ENCODE assay signal across 1 cellular context in the genomic region with DNA sequence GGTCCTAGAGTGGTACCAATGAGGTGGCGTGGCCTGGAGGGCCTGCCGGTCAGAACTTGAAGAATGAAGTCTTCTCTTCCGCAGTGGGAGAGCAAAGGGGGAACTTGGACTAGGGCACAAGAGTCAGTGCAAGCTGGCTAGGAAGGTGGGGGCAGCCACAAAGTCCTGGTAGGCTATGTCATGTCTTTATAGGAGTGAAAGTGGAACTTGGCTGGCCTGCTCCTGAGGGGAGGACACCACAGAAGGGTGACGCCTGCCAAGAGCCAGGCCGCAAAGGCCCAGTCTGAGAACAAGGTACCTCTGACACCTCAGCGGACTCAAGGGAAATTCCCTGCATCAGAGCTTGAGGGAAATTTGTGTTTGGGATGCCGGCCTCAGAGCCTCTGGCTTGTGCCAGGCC.
TF ChIP-seq lines count a peak whose summit lies in the region.

No MANE protein-coding gene starts in this region.

TF ChIP-seq in IMR-90, 13 proteins besides CTCF, POLR2A, EP300 and RAD21:
- TF ChIP-seq CEBPB (IDR thresholded peaks at IDR 0.05; ENCODE audit: low read depth, low read length): no peak
- TF ChIP-seq RCOR1 (IDR thresholded peaks at IDR 0.05; ENCODE audit: insufficient replicate concordance, low read length): no peak
- TF ChIP-seq BHLHE40 (IDR thresholded peaks at IDR 0.05; ENCODE audit: low read depth, low read length): no peak
- TF ChIP-seq MXI1 (IDR thresholded peaks at IDR 0.05; ENCODE audit: borderline replicate concordance, low read depth, low read length): no peak
- no peak for TF ChIP-seq MAFK (IDR thresholded peaks at IDR 0.05; ENCODE audit: low read depth, low read length)
- TF ChIP-seq CHD1 (IDR thresholded peaks at IDR 0.05; ENCODE audit: low read depth, low read length): no peak
- TF ChIP-seq RFX5 (IDR thresholded peaks at IDR 0.05; ENCODE audit: low read depth, low read length): no peak
